In genomic region chr20:18628330-18628941, GRCh38 we compare ENCODE assay signal across 1 cellular context.
TF ChIP-seq lines count a peak whose summit lies in the region.

No MANE protein-coding gene starts in this region.

TF ChIP-seq in HepG2, 621 proteins besides CTCF, POLR2A, EP300 and RAD21:
- TF ChIP-seq SALL1 (CRISPR knock-in tag; IDR thresholded peaks at IDR 0.05) (peak; percentile 32; the same call in 1 of the 2 replicates), ZNF124 (CRISPR knock-in tag; IDR thresholded peaks at IDR 0.05) (0 out of 2 replicates have a peak, but pooled peaks have one; percentile 37), XRCC5 (optimal IDR thresholded peaks at IDR 0.05; ENCODE audit: low read length) (peak; percentile 90), HNRNPL (IDR thresholded peaks at IDR 0.05; ENCODE audit: low read depth, low read length) (no peak), DNMT1 (CRISPR knock-in tag; IDR thresholded peaks at IDR 0.05) (0 out of 2 replicates have a peak, but pooled peaks have one; percentile 53), ZNF768 (CRISPR knock-in tag; IDR thresholded peaks at IDR 0.05) (peak; percentile 43; the same call in 1 of the 2 replicates), STAG1 (CRISPR knock-in tag; IDR thresholded peaks at IDR 0.05) (peak; percentile 91), ZNF383 (CRISPR knock-in tag; IDR thresholded peaks at IDR 0.05; ENCODE audit: borderline replicate concordance) (no peak), KLF15 (CRISPR knock-in tag; IDR thresholded peaks at IDR 0.05; ENCODE audit: borderline replicate concordance) (no peak), ZNF740 (CRISPR knock-in tag; IDR thresholded peaks at IDR 0.05) (no peak), ZMYM4 (CRISPR knock-in tag; IDR thresholded peaks at IDR 0.05) (0 out of 2 replicates have a peak, but pooled peaks have one; percentile 14)
- TF ChIP-seq, protein P1, sequence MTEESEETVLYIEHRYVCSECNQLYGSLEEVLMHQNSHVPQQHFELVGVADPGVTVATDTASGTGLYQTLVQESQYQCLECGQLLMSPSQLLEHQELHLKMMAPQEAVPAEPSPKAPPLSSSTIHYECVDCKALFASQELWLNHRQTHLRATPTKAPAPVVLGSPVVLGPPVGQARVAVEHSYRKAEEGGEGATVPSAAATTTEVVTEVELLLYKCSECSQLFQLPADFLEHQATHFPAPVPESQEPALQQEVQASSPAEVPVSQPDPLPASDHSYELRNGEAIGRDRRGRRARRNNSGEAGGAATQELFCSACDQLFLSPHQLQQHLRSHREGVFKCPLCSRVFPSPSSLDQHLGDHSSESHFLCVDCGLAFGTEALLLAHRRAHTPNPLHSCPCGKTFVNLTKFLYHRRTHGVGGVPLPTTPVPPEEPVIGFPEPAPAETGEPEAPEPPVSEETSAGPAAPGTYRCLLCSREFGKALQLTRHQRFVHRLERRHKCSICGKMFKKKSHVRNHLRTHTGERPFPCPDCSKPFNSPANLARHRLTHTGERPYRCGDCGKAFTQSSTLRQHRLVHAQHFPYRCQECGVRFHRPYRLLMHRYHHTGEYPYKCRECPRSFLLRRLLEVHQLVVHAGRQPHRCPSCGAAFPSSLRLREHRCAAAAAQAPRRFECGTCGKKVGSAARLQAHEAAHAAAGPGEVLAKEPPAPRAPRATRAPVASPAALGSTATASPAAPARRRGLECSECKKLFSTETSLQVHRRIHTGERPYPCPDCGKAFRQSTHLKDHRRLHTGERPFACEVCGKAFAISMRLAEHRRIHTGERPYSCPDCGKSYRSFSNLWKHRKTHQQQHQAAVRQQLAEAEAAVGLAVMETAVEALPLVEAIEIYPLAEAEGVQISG (CRISPR knock-in tag; IDR thresholded peaks at IDR 0.05) = peak; percentile 38; the same call in 1 of the 2 replicates
